Comparison of ENCODE assay signal across 8 cellular contexts in the genomic region with DNA sequence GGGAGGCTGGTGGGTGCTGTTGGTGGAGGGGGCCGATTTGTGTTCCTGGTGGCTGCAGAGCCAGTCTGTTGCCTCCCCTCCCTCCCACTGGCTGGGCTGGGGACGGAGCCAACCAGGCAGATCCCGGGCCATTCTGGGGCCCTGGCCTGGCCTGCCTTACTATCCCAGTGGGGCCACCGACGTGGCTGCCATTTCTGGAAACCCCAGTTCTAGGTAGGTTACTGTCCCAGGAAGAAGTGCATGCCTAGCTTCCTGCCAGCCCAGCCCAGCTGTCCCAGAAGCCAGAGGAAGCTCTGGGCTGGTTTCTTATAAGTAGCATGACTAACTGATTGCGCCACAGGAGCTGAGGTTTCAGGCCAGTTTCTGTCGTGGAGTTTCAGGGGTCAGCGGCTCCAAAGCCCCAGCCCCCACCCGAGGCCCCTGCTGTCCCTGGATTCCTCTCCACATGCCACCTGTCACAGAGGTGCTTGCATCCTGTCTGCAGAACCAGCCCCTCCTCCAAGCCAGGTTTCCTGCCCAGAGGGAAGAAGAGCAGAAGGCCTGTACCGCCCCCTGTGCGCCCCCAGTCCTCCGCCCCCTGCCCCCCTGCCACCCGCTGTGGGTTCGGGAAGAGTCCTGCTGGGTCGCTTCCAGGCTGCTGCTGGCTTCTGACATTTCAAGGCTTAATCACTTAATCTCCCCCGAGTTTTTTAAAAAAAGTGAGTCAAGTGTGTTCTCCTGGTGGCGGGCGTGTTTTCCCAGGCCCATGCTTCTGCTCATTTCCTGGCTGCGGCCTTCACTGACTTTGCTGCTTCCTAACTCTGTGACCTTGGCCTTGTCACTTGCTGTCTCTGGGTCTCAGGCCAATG. TPM values are rescaled to one million over a fixed set of nuclear protein-coding genes. Genes with fewer than 3 reads are reported as not detected.
DNase-seq lines count a peak whose midpoint lies in the region; FAIRE-seq and TF ChIP-seq lines count a peak whose summit lies in the region.

No MANE protein-coding gene starts in this region.

- H3K27me3 Mint-ChIP-seq in activated CD4-positive, alpha-beta memory T cell treated with anti-CD3 and anti-CD28 coated beads for 36 hours: no peaks in the 10 kb centered on the region

- H3K4me1 ChIP-seq in Loucy (ENCODE audit: insufficient read depth, low read length, poor library complexity, severe bottlenecking) (peaks cover 12% of the 10 kb centered on the region), endothelial cell of umbilical vein (ENCODE audit: control insufficient read depth, extremely low read depth, insufficient read depth, low read length) (peaks cover 37% of the 10 kb centered on the region), testis (peaks cover 8% of the 10 kb centered on the region)

- H3K27ac Mint-ChIP-seq in activated CD4-positive, alpha-beta memory T cell treated with anti-CD3 and anti-CD28 coated beads for 36 hours: peak overlapping the region; percentile 89

- no peaks in the 10 kb centered on the region for H3K27me3 ChIP-seq in Loucy (ENCODE audit: insufficient read depth, low read length, poor library complexity, severe bottlenecking)
- H3K27me3 ChIP-seq in endothelial cell of umbilical vein (ENCODE audit: control insufficient read depth in 2 of 2, insufficient read depth in 2 of 2, low read length in 2 of 2): no peaks in the 10 kb centered on the region
- no peaks in the 10 kb centered on the region for H3K27me3 ChIP-seq in testis

- H3K4me3 ChIP-seq in Loucy (ENCODE audit: low read length, poor library complexity, severe bottlenecking): no peak overlapping the region
- no peak overlapping the region for H3K4me3 ChIP-seq in endothelial cell of umbilical vein (replicated peaks in 1 of 3; ENCODE audit: insufficient read depth in 1 of 3, low read depth in 1 of 3, low read length in 3 of 3)
- H3K4me3 ChIP-seq in testis: no peak overlapping the region

- DNase-seq in GM04503 (ENCODE audit: low read depth) (peak; percentile 86), endothelial cell of umbilical vein (ENCODE audit: low read depth, low spot score) (peak; percentile 78), midbrain (lab: John Stamatoyannopoulos, UW) (peak; percentile 35), testis (peak; percentile 55), NCI-H2029 treated with DMSO at 0.1 percent for 48 hours (lab: John Stamatoyannopoulos, UW) (no peak), SHP77 (lab: John Stamatoyannopoulos, UW) (no peak)
- DNase-seq in activated CD4-positive, alpha-beta memory T cell treated with anti-CD3 and anti-CD28 coated beads for 36 hours: peak; percentile 65

- BruUV-seq in endothelial cell of umbilical vein (replicated peaks; lab: Mats Ljungman, UMichigan): no TSS peak

- dilution Hi-C loops in endothelial cell of umbilical vein (cut with MboI; ENCODE audit: extremely low pct_ligation_motif_present, low sequenced_read_pairs): no loop called here

- FAIRE-seq in endothelial cell of umbilical vein (lab: Jason Lieb, UNC): peak; percentile 80

- no peaks in the 10 kb centered on the region for H3F3A ChIP-seq in Loucy (ENCODE audit: low read depth)

- H3K4me2 ChIP-seq in Loucy (ENCODE audit: low read depth, low read length, poor library complexity, severe bottlenecking) (peak overlapping the region; percentile 36), endothelial cell of umbilical vein (ENCODE audit: insufficient read depth, low read length) (no peak overlapping the region)

- peaks cover 53% of the 10 kb centered on the region for H3K36me3 Mint-ChIP-seq in activated CD4-positive, alpha-beta memory T cell treated with anti-CD3 and anti-CD28 coated beads for 36 hours

- no peaks in the 10 kb centered on the region for H3K36me3 ChIP-seq in Loucy (ENCODE audit: insufficient read depth, low read length)
- H3K36me3 ChIP-seq in endothelial cell of umbilical vein (ENCODE audit: control insufficient read depth in 2 of 2, extremely low read depth in 1 of 2, insufficient read depth in 2 of 2, low read length in 2 of 2): peaks cover 6 to 7% of the 10 kb centered on the region in 2 experiments
- no peaks in the 10 kb centered on the region for H3K36me3 ChIP-seq in testis (ENCODE audit: low read depth, missing control alignments)

- CTCF ChIA-PET in activated CD4-positive, alpha-beta memory T cell treated with anti-CD3 and anti-CD28 coated beads for 36 hours (lab: Charles Lee): interaction anchor here (1.0 to 4.6 kb wide), 3 partner anchors 41 to 147 kb away, joined by 3 to 28 read pairs (median 6); no protein-coding TSS in a partner anchor
- CTCF ChIA-PET in endothelial cell of umbilical vein (lab: Charles Lee): interaction anchor here (0.8 to 2.4 kb wide), 5 partner anchors 10 to 92 kb away, joined by 3 to 19 read pairs (median 6); no protein-coding TSS in a partner anchor

- H4K20me1 ChIP-seq in Loucy (ENCODE audit: insufficient read depth, low read length, poor library complexity, severe bottlenecking) (no peaks in the 10 kb centered on the region), endothelial cell of umbilical vein (replicated peaks; ENCODE audit: control insufficient read depth, extremely low read depth, insufficient read depth, low read length) (no peaks in the 10 kb centered on the region)

- H3K9me3 ChIP-seq in Loucy (ENCODE audit: insufficient read depth, low read depth, low read length) (no peaks in the 10 kb centered on the region; the same call in 1 of the 2 replicates), endothelial cell of umbilical vein (replicated peaks; ENCODE audit: control insufficient read depth, insufficient read depth, low read length) (no peaks in the 10 kb centered on the region), testis (no peaks in the 10 kb centered on the region)

- TF ChIP-seq CTCF in Loucy (conservative IDR thresholded peaks at IDR 0.05; ENCODE audit: low read length): no peak
- TF ChIP-seq CTCF in endothelial cell of umbilical vein (IDR thresholded peaks at IDR 0.05; ENCODE audit: extremely low read depth in 1 of 2, insufficient read depth in 1 of 2, low read depth in 1 of 2, low read length in 2 of 2): peak in 1 of 2 donors; percentile 3
- TF ChIP-seq CTCF in testis (IDR thresholded peaks at IDR 0.05): no peak

- no peak overlapping the region for H3K9ac ChIP-seq in Loucy (ENCODE audit: low read depth, low read length, poor library complexity, severe bottlenecking)
- H3K9ac ChIP-seq in endothelial cell of umbilical vein (replicated peaks; ENCODE audit: extremely low read depth, insufficient read depth, low read length): peak overlapping the region; percentile 56

- POLR2A ChIA-PET in activated CD4-positive, alpha-beta memory T cell treated with anti-CD3 and anti-CD28 coated beads for 36 hours (lab: Charles Lee): interaction anchor here (1.8 kb wide), 1 partner anchor 8 kb away, joined by 5 read pairs; no protein-coding TSS in a partner anchor
- POLR2A ChIA-PET in endothelial cell of umbilical vein (lab: Charles Lee): interaction anchor here (0.8 to 1.2 kb wide), 2 partner anchors 68 to 89 kb away, joined by 3 to 4 read pairs; no protein-coding TSS in a partner anchor

- no peak overlapping the region for H2AFZ ChIP-seq in Loucy (ENCODE audit: low read length)
- H2AFZ ChIP-seq in endothelial cell of umbilical vein (ENCODE audit: low read depth, low read length): no peak overlapping the region

- peak overlapping the region; percentile 51 for H3K4me3 Mint-ChIP-seq in activated CD4-positive, alpha-beta memory T cell treated with anti-CD3 and anti-CD28 coated beads for 36 hours

- intact Hi-C loops in activated CD4-positive, alpha-beta memory T cell treated with anti-CD3 and anti-CD28 coated beads for 36 hours (cut with micrococcal nuclease): loop anchor here (1.0 kb wide), 1 partner anchor 9 kb away; no protein-coding TSS in a partner anchor
- intact Hi-C loops in endothelial cell of umbilical vein (cut with micrococcal nuclease): loop anchor here (1.0 to 2.0 kb wide), 3 partner anchors 10 to 92 kb away; no protein-coding TSS in a partner anchor
- intact Hi-C loops in testis (cut with DNase I; ENCODE audit: low total_unique reads): no loop called here

- H3K4me1 Mint-ChIP-seq in activated CD4-positive, alpha-beta memory T cell treated with anti-CD3 and anti-CD28 coated beads for 36 hours (ENCODE audit: low read depth): peaks cover 84% of the 10 kb centered on the region

- H3K9me2 ChIP-seq in Loucy (replicated peaks; ENCODE audit: low read depth, low read length): no peaks in the 10 kb centered on the region

- TF ChIP-seq POLR2A in endothelial cell of umbilical vein (IDR thresholded peaks at IDR 0.05; ENCODE audit: low read depth, low read length) (peak; percentile 34), testis (IDR thresholded peaks at IDR 0.05) (no peak)

- H3K79me2 ChIP-seq in Loucy (ENCODE audit: insufficient read depth, low read length): no peaks in the 10 kb centered on the region
- H3K79me2 ChIP-seq in endothelial cell of umbilical vein (ENCODE audit: control insufficient read depth, insufficient read depth, low read length): peaks cover 78% of the 10 kb centered on the region

- H3K27ac ChIP-seq in endothelial cell of umbilical vein (ENCODE audit: insufficient read depth, low read depth, low read length) (peak overlapping the region; percentile 91), testis (peak overlapping the region; percentile 4 to 81)

- H3K9me1 ChIP-seq in endothelial cell of umbilical vein (replicated peaks; ENCODE audit: control insufficient read depth, extremely low read depth, insufficient read depth, low read length): no peaks in the 10 kb centered on the region

- WGBS in testis, 2 donors: 34 to 58% methylated on average over 10 to 18 of the region's 19 CpGs

- H3K9me3 Mint-ChIP-seq in activated CD4-positive, alpha-beta memory T cell treated with anti-CD3 and anti-CD28 coated beads for 36 hours: no peaks in the 10 kb centered on the region

RNA-seq across cellular contexts. Expression of gene IL4R, which starts 13.2 kb away (rescaled TPM):
- 100 to 1,000 TPM; 146 to 153 TPM for total RNA-seq in activated CD4-positive, alpha-beta memory T cell treated with anti-CD3 and anti-CD28 coated beads for 36 hours
- 139 and 150 TPM in 2 replicates for total RNA-seq in endothelial cell of umbilical vein
- 138 and 146 TPM in 2 replicates for polyA plus RNA-seq in endothelial cell of umbilical vein
- 66.6 and 74.7 TPM in 2 replicates for polyA plus RNA-seq in endothelial cell of umbilical vein (2011; cell fraction: cytosol; rRNA removed)
- polyA plus RNA-seq in endothelial cell of umbilical vein (2011; cell fraction: nucleus; rRNA removed): 157 and 166 TPM in 2 replicates
- 42.3 and 46.7 TPM in 2 replicates for polyA plus RNA-seq in endothelial cell of umbilical vein (2012)
- 178 and 179 TPM in 2 replicates for polyA minus RNA-seq in endothelial cell of umbilical vein
- polyA minus RNA-seq in endothelial cell of umbilical vein (2011; cell fraction: cytosol; rRNA and poly(A)+ RNA removed): 15.6 TPM
- 84.3 and 84.5 TPM in 2 replicates for polyA minus RNA-seq in endothelial cell of umbilical vein (2011; cell fraction: nucleus; rRNA and poly(A)+ RNA removed)
- total RNA-seq in testis: 10 to 100 TPM; 68.6 to 70.7 TPM
- polyA plus RNA-seq in testis (ENCODE audit: insufficient read depth, low read depth, low replicate concordance): 41.4 TPM

RNA-seq across cellular contexts. Expression of gene NSMCE1, which starts 58.4 kb away (rescaled TPM):
- 100 to 1,000 TPM; 120 to 121 TPM for total RNA-seq in activated CD4-positive, alpha-beta memory T cell treated with anti-CD3 and anti-CD28 coated beads for 36 hours
- total RNA-seq in endothelial cell of umbilical vein (42.0 and 46.4 TPM in 2 replicates), testis (10 to 100 TPM; 58.1 to 71.1 TPM)
- polyA plus RNA-seq in endothelial cell of umbilical vein (21.9 and 23.8 TPM in 2 replicates), testis (ENCODE audit: insufficient read depth, low read depth, low replicate concordance) (135 TPM)
- polyA plus RNA-seq in endothelial cell of umbilical vein (2011; cell fraction: cytosol; rRNA removed): 28.7 and 36.9 TPM in 2 replicates
- 15.8 and 16.2 TPM in 2 replicates for polyA plus RNA-seq in endothelial cell of umbilical vein (2011; cell fraction: nucleus; rRNA removed)
- 51.1 and 71.1 TPM in 2 replicates for polyA plus RNA-seq in endothelial cell of umbilical vein (2012)
- 29.8 and 36.0 TPM in 2 replicates for polyA minus RNA-seq in endothelial cell of umbilical vein
- polyA minus RNA-seq in endothelial cell of umbilical vein (2011; cell fraction: cytosol; rRNA and poly(A)+ RNA removed): 21.2 TPM
- polyA minus RNA-seq in endothelial cell of umbilical vein (2011; cell fraction: nucleus; rRNA and poly(A)+ RNA removed): 14.1 and 18.2 TPM in 2 replicates

Comparison
In these comparisons a context has a peak if more than half of its experiments do, and no peak if none do; other contexts are left out.
1. DNase-seq: peak in GM04503 (single experiment), activated CD4-positive, alpha-beta memory T cell treated with anti-CD3 and anti-CD28 coated beads for 36 hours (single experiment), endothelial cell of umbilical vein (single experiment), midbrain (single experiment) and testis (single experiment); none in NCI-H2029 treated with DMSO at 0.1 percent for 48 hours (single experiment) and SHP77 (0 of 2).